ENCODE assay signal across 1 cellular context in the genomic region with DNA sequence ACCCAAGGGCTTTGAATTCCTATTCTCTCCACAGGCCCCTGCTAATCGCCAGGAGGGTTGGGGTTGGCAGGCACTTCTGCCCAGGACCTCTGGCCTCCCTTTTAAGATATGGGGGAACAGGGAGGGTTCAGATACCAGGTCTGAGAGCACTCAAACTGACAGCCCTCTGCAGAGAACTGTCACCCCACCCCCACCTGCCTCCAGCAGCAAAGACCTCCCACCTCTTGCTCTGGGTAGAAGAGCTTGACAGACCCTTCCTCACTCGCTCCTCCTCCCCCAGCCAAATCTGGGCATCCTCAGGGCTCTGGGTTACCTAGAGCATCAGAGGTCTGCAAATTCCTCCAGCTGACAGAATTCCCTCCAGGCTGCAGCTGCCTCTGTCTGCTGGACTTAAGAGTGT.
TF ChIP-seq lines count a peak whose summit lies in the region.

No MANE protein-coding gene starts in this region.

TF ChIP-seq in WTC11, 78 proteins besides CTCF, POLR2A, EP300 and RAD21 (continued from another document):
- TF ChIP-seq, protein P1, sequence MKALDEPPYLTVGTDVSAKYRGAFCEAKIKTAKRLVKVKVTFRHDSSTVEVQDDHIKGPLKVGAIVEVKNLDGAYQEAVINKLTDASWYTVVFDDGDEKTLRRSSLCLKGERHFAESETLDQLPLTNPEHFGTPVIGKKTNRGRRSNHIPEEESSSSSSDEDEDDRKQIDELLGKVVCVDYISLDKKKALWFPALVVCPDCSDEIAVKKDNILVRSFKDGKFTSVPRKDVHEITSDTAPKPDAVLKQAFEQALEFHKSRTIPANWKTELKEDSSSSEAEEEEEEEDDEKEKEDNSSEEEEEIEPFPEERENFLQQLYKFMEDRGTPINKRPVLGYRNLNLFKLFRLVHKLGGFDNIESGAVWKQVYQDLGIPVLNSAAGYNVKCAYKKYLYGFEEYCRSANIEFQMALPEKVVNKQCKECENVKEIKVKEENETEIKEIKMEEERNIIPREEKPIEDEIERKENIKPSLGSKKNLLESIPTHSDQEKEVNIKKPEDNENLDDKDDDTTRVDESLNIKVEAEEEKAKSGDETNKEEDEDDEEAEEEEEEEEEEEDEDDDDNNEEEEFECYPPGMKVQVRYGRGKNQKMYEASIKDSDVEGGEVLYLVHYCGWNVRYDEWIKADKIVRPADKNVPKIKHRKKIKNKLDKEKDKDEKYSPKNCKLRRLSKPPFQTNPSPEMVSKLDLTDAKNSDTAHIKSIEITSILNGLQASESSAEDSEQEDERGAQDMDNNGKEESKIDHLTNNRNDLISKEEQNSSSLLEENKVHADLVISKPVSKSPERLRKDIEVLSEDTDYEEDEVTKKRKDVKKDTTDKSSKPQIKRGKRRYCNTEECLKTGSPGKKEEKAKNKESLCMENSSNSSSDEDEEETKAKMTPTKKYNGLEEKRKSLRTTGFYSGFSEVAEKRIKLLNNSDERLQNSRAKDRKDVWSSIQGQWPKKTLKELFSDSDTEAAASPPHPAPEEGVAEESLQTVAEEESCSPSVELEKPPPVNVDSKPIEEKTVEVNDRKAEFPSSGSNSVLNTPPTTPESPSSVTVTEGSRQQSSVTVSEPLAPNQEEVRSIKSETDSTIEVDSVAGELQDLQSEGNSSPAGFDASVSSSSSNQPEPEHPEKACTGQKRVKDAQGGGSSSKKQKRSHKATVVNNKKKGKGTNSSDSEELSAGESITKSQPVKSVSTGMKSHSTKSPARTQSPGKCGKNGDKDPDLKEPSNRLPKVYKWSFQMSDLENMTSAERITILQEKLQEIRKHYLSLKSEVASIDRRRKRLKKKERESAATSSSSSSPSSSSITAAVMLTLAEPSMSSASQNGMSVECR (CRISPR knock-in tag; IDR thresholded peaks at IDR 0.05; ENCODE audit: borderline replicate concordance) = no peak
- TF ChIP-seq RELA (CRISPR knock-in tag; IDR thresholded peaks at IDR 0.05; ENCODE audit: borderline replicate concordance) (no peak), GTF2I (CRISPR knock-in tag; conservative IDR thresholded peaks at IDR 0.05) (no peak), ZNF423 (CRISPR knock-in tag; IDR thresholded peaks at IDR 0.05) (no peak), ZNF121 (CRISPR knock-in tag; IDR thresholded peaks at IDR 0.05) (no peak), CREM (CRISPR knock-in tag; IDR thresholded peaks at IDR 0.05) (no peak), TEAD4 (CRISPR knock-in tag; IDR thresholded peaks at IDR 0.05) (no peak), JAZF1 (CRISPR knock-in tag; IDR thresholded peaks at IDR 0.05) (no peak), ETV6 (CRISPR knock-in tag; IDR thresholded peaks at IDR 0.05) (no peak)
- TF ChIP-seq, protein P2, sequence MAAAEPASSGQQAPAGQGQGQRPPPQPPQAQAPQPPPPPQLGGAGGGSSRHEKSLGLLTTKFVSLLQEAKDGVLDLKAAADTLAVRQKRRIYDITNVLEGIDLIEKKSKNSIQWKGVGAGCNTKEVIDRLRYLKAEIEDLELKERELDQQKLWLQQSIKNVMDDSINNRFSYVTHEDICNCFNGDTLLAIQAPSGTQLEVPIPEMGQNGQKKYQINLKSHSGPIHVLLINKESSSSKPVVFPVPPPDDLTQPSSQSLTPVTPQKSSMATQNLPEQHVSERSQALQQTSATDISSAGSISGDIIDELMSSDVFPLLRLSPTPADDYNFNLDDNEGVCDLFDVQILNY (CRISPR knock-in tag; IDR thresholded peaks at IDR 0.05) = no peak
- TF ChIP-seq, protein P3, sequence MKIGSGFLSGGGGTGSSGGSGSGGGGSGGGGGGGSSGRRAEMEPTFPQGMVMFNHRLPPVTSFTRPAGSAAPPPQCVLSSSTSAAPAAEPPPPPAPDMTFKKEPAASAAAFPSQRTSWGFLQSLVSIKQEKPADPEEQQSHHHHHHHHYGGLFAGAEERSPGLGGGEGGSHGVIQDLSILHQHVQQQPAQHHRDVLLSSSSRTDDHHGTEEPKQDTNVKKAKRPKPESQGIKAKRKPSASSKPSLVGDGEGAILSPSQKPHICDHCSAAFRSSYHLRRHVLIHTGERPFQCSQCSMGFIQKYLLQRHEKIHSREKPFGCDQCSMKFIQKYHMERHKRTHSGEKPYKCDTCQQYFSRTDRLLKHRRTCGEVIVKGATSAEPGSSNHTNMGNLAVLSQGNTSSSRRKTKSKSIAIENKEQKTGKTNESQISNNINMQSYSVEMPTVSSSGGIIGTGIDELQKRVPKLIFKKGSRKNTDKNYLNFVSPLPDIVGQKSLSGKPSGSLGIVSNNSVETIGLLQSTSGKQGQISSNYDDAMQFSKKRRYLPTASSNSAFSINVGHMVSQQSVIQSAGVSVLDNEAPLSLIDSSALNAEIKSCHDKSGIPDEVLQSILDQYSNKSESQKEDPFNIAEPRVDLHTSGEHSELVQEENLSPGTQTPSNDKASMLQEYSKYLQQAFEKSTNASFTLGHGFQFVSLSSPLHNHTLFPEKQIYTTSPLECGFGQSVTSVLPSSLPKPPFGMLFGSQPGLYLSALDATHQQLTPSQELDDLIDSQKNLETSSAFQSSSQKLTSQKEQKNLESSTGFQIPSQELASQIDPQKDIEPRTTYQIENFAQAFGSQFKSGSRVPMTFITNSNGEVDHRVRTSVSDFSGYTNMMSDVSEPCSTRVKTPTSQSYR (CRISPR knock-in tag; IDR thresholded peaks at IDR 0.05) = no peak
- TF ChIP-seq, protein P4, sequence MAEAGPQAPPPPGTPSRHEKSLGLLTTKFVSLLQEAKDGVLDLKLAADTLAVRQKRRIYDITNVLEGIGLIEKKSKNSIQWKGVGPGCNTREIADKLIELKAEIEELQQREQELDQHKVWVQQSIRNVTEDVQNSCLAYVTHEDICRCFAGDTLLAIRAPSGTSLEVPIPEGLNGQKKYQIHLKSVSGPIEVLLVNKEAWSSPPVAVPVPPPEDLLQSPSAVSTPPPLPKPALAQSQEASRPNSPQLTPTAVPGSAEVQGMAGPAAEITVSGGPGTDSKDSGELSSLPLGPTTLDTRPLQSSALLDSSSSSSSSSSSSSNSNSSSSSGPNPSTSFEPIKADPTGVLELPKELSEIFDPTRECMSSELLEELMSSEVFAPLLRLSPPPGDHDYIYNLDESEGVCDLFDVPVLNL (CRISPR knock-in tag; IDR thresholded peaks at IDR 0.05; ENCODE audit: borderline replicate concordance, low read depth) = no peak
- TF ChIP-seq, protein P5, sequence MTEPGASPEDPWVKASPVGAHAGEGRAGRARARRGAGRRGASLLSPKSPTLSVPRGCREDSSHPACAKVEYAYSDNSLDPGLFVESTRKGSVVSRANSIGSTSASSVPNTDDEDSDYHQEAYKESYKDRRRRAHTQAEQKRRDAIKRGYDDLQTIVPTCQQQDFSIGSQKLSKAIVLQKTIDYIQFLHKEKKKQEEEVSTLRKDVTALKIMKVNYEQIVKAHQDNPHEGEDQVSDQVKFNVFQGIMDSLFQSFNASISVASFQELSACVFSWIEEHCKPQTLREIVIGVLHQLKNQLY (CRISPR knock-in tag; IDR thresholded peaks at IDR 0.05) = no peak
- TF ChIP-seq, protein P6, sequence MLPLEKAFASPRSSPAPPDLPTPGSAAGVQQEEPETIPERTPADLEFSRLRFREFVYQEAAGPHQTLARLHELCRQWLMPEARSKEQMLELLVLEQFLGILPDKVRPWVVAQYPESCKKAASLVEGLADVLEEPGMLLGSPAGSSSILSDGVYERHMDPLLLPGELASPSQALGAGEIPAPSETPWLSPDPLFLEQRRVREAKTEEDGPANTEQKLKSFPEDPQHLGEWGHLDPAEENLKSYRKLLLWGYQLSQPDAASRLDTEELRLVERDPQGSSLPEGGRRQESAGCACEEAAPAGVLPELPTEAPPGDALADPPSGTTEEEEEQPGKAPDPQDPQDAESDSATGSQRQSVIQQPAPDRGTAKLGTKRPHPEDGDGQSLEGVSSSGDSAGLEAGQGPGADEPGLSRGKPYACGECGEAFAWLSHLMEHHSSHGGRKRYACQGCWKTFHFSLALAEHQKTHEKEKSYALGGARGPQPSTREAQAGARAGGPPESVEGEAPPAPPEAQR (CRISPR knock-in tag; IDR thresholded peaks at IDR 0.05) = no peak
TF ChIP-seq in WTC11: peak in this region for 0.
